ENCODE assay signal across 28 cellular contexts in genomic region chr13:88074794-88075509, GRCh38.
DNase-seq lines count a peak whose midpoint lies in the region; ATAC-seq and TF ChIP-seq lines count a peak whose summit lies in the region.
"Had no signal": no experiment of that assay in that cellular context is flagged by ENCODE, and none has a peak within 500 bp of the region (broad histone marks: within the 10 kb centered on the region; RNA-seq: fewer than 3 reads in every experiment).

No MANE protein-coding gene starts in this region.

- no peaks in the 10 kb centered on the region for H3F3A ChIP-seq in PC-3 (ENCODE audit: low read length, unreplicated experiment)

- H3K9me3 ChIP-seq in PC-3 (ENCODE audit: low read length), result no peaks in the 10 kb centered on the region
- H3K9me3 ChIP-seq: body of pancreas, lower lobe of right lung, mucosa of descending colon, ovary, SJCRH30, tibial nerve had no signal

- H3K79me2 ChIP-seq in PC-3 (ENCODE audit: low read length), result no peaks in the 10 kb centered on the region
- H3K79me2 ChIP-seq: hepatocyte had no signal

- POLR2A ChIA-PET in PC-3 (lab: Charles Lee; ENCODE audit: unreplicated experiment), result no interaction called here

- no peak for TF ChIP-seq CTCF in PC-3 (conservative IDR thresholded peaks at IDR 0.05; ENCODE audit: low read depth, low read length)

- no peak overlapping the region for H3K4me3 ChIP-seq in skeletal muscle cell (ENCODE audit: low read depth, low read length)
- no peak overlapping the region for H3K4me3 ChIP-seq in PC-3 (ENCODE audit: low read length)
- H3K4me3 ChIP-seq: body of pancreas, hepatocyte, lower lobe of right lung, mucosa of descending colon, ovary, SJCRH30, tibial nerve had no signal

- BruUV-seq in PC-3 (replicated peaks; lab: Mats Ljungman, UMichigan), result no TSS peak

- no peak for ATAC-seq in PC-3
- no peak for ATAC-seq in GM19351 (IDR thresholded peaks at IDR 0.05; ENCODE audit: unreplicated experiment)
- ATAC-seq: activated CD8-positive, alpha-beta T cell treated with anti-CD3 and anti-CD28 coated beads, Interleukin-2, amount 10 ng/mL, durations not matched to agents 7 days and 5 days; activated naive CD8-positive, alpha-beta T cell treated with anti-CD3 and anti-CD28 coated beads, Interleukin-2, amount 50 U/mL, for 24 hours; body of pancreas; mucosa of descending colon; Panc1 had no signal

- intact Hi-C loops in PC-3 (cut with micrococcal nuclease), result no loop called here

- CTCF ChIA-PET in PC-3 (lab: Charles Lee), result no interaction called here

- H3K4me2 ChIP-seq in PC-3 (ENCODE audit: low read length), result no peak overlapping the region
- H3K4me2 ChIP-seq: hepatocyte, KMS-11 had no signal

- DNase-seq in NOMO-1 (lab: John Stamatoyannopoulos, UW; ENCODE audit: unreplicated experiment in 2 of 2) (peak; percentile 2 to 38), NOMO-1 treated with dmso at 0.1 percent for 144 hours (lab: John Stamatoyannopoulos, UW; ENCODE audit: unreplicated experiment) (no peak), NCI-H446 treated with DMSO at 0.1 percent for 48 hours (lab: John Stamatoyannopoulos, UW) (peak; percentile 32), fibroblast of gingiva (ENCODE audit: low read depth) (peak; percentile 50), skeletal muscle cell (ENCODE audit: low read depth) (peak; percentile 78), PC-3 (no peak), SW480 (ENCODE audit: low spot score) (no peak)
- DNase-seq: activated CD8-positive, alpha-beta T cell treated with anti-CD3 and anti-CD28 coated beads, Interleukin-2, amount 10 ng/mL, durations not matched to agents 7 days and 5 days; activated effector memory CD4-positive, alpha-beta T cell treated with Interleukin-2 at 50 U/mL for 16 hours; activated naive CD8-positive, alpha-beta T cell treated with anti-CD3 and anti-CD28 coated beads, Interleukin-2, amount 50 U/mL, for 24 hours; activated T-cell treated with anti-CD3 and anti-CD28 coated beads for 4 hours; foreskin melanocyte; GDM1; islet precursor cell; lower lobe of right lung; mucosa of descending colon; NCI-H1092; NCI-H2081 treated with DMSO at 0.1 percent for 48 hours; ovary; SJCRH30 had no signal

- H3K27me3 ChIP-seq in PC-3 (ENCODE audit: low read length), result no peaks in the 10 kb centered on the region
- H3K27me3 ChIP-seq: body of pancreas, hepatocyte, ovary, SJCRH30, tibial nerve had no signal

- H3K27ac ChIP-seq in PC-3 (ENCODE audit: low read length), result no peak overlapping the region
- H3K27ac ChIP-seq: 22Rv1, body of pancreas, epithelial cell of prostate, hepatocyte, KMS-11, lower lobe of right lung, ovary, SJCRH30, tibial nerve had no signal

- H3K4me1 ChIP-seq in PC-3 (ENCODE audit: insufficient read depth, low read length), result no peaks in the 10 kb centered on the region
- H3K4me1 ChIP-seq: body of pancreas, lower lobe of right lung, SJCRH30, tibial nerve had no signal

- no peaks in the 10 kb centered on the region for H3K36me3 ChIP-seq in PC-3 (ENCODE audit: low read depth, low read length)
- H3K36me3 ChIP-seq: lower lobe of right lung, ovary, SJCRH30, tibial nerve had no signal

- no peaks in the 10 kb centered on the region for H3K9me2 ChIP-seq in PC-3 (replicated peaks; ENCODE audit: low read length)

- H4K20me1 ChIP-seq in PC-3 (ENCODE audit: low read length), result no peaks in the 10 kb centered on the region

- no peak overlapping the region for H2AFZ ChIP-seq in PC-3 (ENCODE audit: low read length)
- H2AFZ ChIP-seq: hepatocyte had no signal

- no peak overlapping the region for H3K9ac ChIP-seq in PC-3 (ENCODE audit: low read length)
- H3K9ac ChIP-seq: KMS-11 had no signal

Comparison
In these comparisons a context has a peak if more than half of its experiments do, and no peak if none do; other contexts are left out.
1. DNase-seq: peak in NOMO-1 (2 of 2), NCI-H446 treated with DMSO at 0.1 percent for 48 hours (single experiment), fibroblast of gingiva (single experiment) and skeletal muscle cell (single experiment); none in NOMO-1 treated with dmso at 0.1 percent for 144 hours (single experiment), PC-3 (single experiment) and SW480 (single experiment).